Comparison of ENCODE assay signal across 27 cellular contexts in the genomic region with DNA sequence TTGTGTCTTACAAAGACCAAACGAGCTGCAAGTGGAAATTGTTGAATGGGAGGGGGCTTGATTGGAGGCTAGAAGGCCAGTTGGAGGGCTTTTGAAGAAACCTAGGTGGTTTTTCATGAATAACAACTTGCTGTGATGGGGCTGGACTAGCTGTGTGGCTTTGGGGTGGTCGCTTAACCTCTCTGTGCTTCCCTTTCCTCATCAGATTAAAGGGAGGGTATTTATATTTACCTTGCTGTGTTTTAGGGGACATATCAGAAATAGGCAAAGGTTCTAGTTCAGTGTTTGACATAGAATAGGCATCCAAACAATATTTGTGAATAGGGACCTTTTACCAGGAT.
"Had no signal": no experiment of that assay in that cellular context is flagged by ENCODE, and none has a peak within 500 bp of the region (broad histone marks: within the 10 kb centered on the region; RNA-seq: fewer than 3 reads in every experiment).

No MANE protein-coding gene starts in this region.

- H3K4me3 ChIP-seq: colonic mucosa, coronary artery, dorsolateral prefrontal cortex, esophagus muscularis mucosa, esophagus squamous epithelium, gastrocnemius medialis, gastroesophageal sphincter, heart left ventricle, heart right ventricle had no signal

- ATAC-seq: effector memory CD8-positive, alpha-beta T cell; esophagus mucosa; foreskin keratinocyte; gastrocnemius medialis; gastroesophageal sphincter; heart left ventricle; heart right ventricle had no signal

- FAIRE-seq: colon, endometrium, endothelial cell of umbilical vein, frontal cortex had no signal

- H3K27ac ChIP-seq: colonic mucosa, coronary artery, dorsolateral prefrontal cortex, epithelial cell of prostate, esophagus muscularis mucosa, esophagus squamous epithelium, foreskin keratinocyte, gastrocnemius medialis, gastroesophageal sphincter, heart left ventricle, heart right ventricle had no signal

- H3K36me3 ChIP-seq: colonic mucosa, esophagus muscularis mucosa, esophagus squamous epithelium, gastrocnemius medialis, gastroesophageal sphincter, heart left ventricle, heart right ventricle had no signal

- DNase-seq: colonic mucosa; cortex of kidney; dermis blood vessel endothelial cell; dorsolateral prefrontal cortex; effector CD4-positive, alpha-beta T cell; effector CD8-positive, alpha-beta T cell; effector memory CD4-positive, alpha-beta T cell; effector memory CD8-positive, alpha-beta T cell; endodermal cell; erythroblast; esophagus squamous epithelium; foreskin fibroblast; foreskin keratinocyte; foreskin melanocyte; gastrocnemius medialis; glutamatergic neuron; heart left ventricle; heart right ventricle had no signal

- H3K4me1 ChIP-seq: colonic mucosa, foreskin keratinocyte had no signal

- H3K9me3 ChIP-seq: colonic mucosa, esophagus muscularis mucosa, esophagus squamous epithelium, gastrocnemius medialis, gastroesophageal sphincter, heart left ventricle, heart right ventricle had no signal

- H3K27me3 ChIP-seq: colonic mucosa, dorsolateral prefrontal cortex, esophagus muscularis mucosa, esophagus squamous epithelium, foreskin keratinocyte, gastrocnemius medialis, gastroesophageal sphincter, heart left ventricle, heart right ventricle had no signal
